Comparison of ENCODE assay signal across 13 cellular contexts in genomic region chr12:70732287-70732686, GRCh38.
DNase-seq lines count a peak whose midpoint lies in the region; TF ChIP-seq lines count a peak whose summit lies in the region.
"Had no signal": no experiment of that assay in that cellular context is flagged by ENCODE, and none has a peak within 500 bp of the region (broad histone marks: within the 10 kb centered on the region; RNA-seq: fewer than 3 reads in every experiment).

No MANE protein-coding gene starts in this region.

- DNase-seq in SHP77 (lab: John Stamatoyannopoulos, UW) (peak; percentile 19 to 40), SHP77 treated with DMSO at 0.1 percent for 48 hours (lab: John Stamatoyannopoulos, UW) (no peak), NCI-H1105 treated with DMSO at 0.1 percent for 48 hours (lab: John Stamatoyannopoulos, UW) (peak; percentile 37), NCI-H345 (lab: John Stamatoyannopoulos, UW) (peak; percentile 86), iPS-NIHi7 (ENCODE audit: extremely low spot score) (no peak), erythroblast (lab: John Stamatoyannopoulos, UW) (no peak), MV-4-11 (lab: John Stamatoyannopoulos, UW) (no peak)
- DNase-seq: CD4-positive, CD25-positive, alpha-beta regulatory T cell; GM23248; H9; MG63; NCI-H187; PC-9 had no signal

- TF ChIP-seq POLR2A in erythroblast (IDR thresholded peaks at IDR 0.05; ENCODE audit: low read length): no peak

Comparison
In these comparisons a context has a peak if more than half of its experiments do, and no peak if none do; other contexts are left out.
1. DNase-seq: peak in SHP77 (2 of 2), NCI-H1105 treated with DMSO at 0.1 percent for 48 hours (single experiment) and NCI-H345 (single experiment); none in SHP77 treated with DMSO at 0.1 percent for 48 hours (single experiment), iPS-NIHi7 (single experiment), erythroblast (0 of 2) and MV-4-11 (single experiment).